ENCODE assay signal across 32 cellular contexts in genomic region chr4:68948044-68948743, GRCh38. TPM values are rescaled to one million over a fixed set of nuclear protein-coding genes. Genes with fewer than 3 reads are reported as not detected.
"Had no signal": no experiment of that assay in that cellular context is flagged by ENCODE, and none has a peak within 500 bp of the region (broad histone marks: within the 10 kb centered on the region; RNA-seq: fewer than 3 reads in every experiment).

No MANE protein-coding gene starts in this region.

- H3K27ac ChIP-seq: cardiac muscle cell, coronary artery, dorsolateral prefrontal cortex, esophagus squamous epithelium, lower lobe of right lung, sigmoid colon, stomach, thyroid gland, VCaP had no signal

- H3K9me3 ChIP-seq: body of pancreas, esophagus squamous epithelium, lower lobe of right lung, sigmoid colon, stomach, thyroid gland had no signal

- H3K4me1 ChIP-seq: esophagus squamous epithelium, lower lobe of right lung, sigmoid colon, thyroid gland had no signal

- ATAC-seq: activated CD4-positive, CD25-positive, alpha-beta regulatory T cell treated with anti-CD3 and anti-CD28 coated beads, Interleukin-2, amount 50 U/mL, for 24 hours; body of pancreas; lower lobe of right lung; stimulated activated naive B cell treated with anti-CD40 and anti-IgM and Interleukin-4, amounts not matched to agents 10 μg/mL and 1 μg/mL and 100 μg/mL, for 72 hours had no signal

- DNase-seq: activated CD4-positive, alpha-beta T cell treated with anti-CD3 and anti-CD28 coated beads for 48 hours; activated CD4-positive, alpha-beta T cell treated with anti-CD3 and anti-CD28 coated beads, Interleukin-2, amount 50 U/mL, for 48 hours; activated CD8-positive, alpha-beta memory T cell treated with anti-CD3 and anti-CD28 coated beads for 24 hours; activated effector memory CD4-positive, alpha-beta T cell treated with Interleukin-2 at 50 U/mL for 16 hours; activated naive CD4-positive, alpha-beta T cell treated with Interleukin-2 at 50 U/mL for 16 hours; aorta; body of pancreas; cerebellar nuclear complex; dorsolateral prefrontal cortex; endodermal cell; esophagus squamous epithelium; foreskin melanocyte; glutamatergic neuron; lower lobe of right lung; retina; sigmoid colon; stimulated activated CD4-positive, alpha-beta T cell treated with anti-CD3 and anti-CD28 coated beads, Interleukin-15, amount 100 ng/mL, for 24 hours; stimulated activated CD4-positive, alpha-beta T cell treated with anti-CD3 and anti-CD28 coated beads, Interleukin-2, amount 100 ng/mL, for 24 hours; stimulated activated naive B cell treated with anti-CD40 and anti-IgM and Interleukin-4, amounts not matched to agents 10 μg/mL and 1 μg/mL and 100 μg/mL, for 72 hours; stomach; SW 1271; T-helper 9 cell; thyroid gland had no signal

- FAIRE-seq: keratinocyte, TTC549 had no signal

- H3K27me3 ChIP-seq: body of pancreas, cardiac muscle cell, esophagus squamous epithelium, sigmoid colon, stomach, thyroid gland had no signal

- H3K4me3 ChIP-seq: cardiac muscle cell, coronary artery, dorsolateral prefrontal cortex, esophagus squamous epithelium, lower lobe of right lung, sigmoid colon, stomach, thyroid gland had no signal

- H3K36me3 ChIP-seq: cardiac muscle cell, esophagus squamous epithelium, lower lobe of right lung, sigmoid colon, stomach, thyroid gland had no signal

RNA-seq across cellular contexts. Expression of gene UGT2A3, which starts 3.4 kb away (rescaled TPM):
- total RNA-seq: aorta, cardiac muscle cell, dorsolateral prefrontal cortex, endodermal cell, esophagus squamous epithelium, lower lobe of right lung, mononuclear cell, osteocyte, posterior vena cava, sigmoid colon, thyroid gland had no signal
- polyA plus RNA-seq: cardiac muscle cell, keratinocyte had no signal
